Comparison of ENCODE assay signal across 1 cellular context in genomic region chr16:7420843-7421242, GRCh38.
TF ChIP-seq lines count a peak whose summit lies in the region.

No MANE protein-coding gene starts in this region.

TF ChIP-seq in neural cell, 6 proteins besides CTCF, POLR2A, EP300 and RAD21 (continued from another document):
- TF ChIP-seq REST (IDR thresholded peaks at IDR 0.05; ENCODE audit: borderline replicate concordance), result no peak
- TF ChIP-seq TAF1 (IDR thresholded peaks at IDR 0.05; ENCODE audit: low read depth), result no peak
- no peak for TF ChIP-seq MXI1 (conservative IDR thresholded peaks at IDR 0.05; ENCODE audit: poor library complexity, severe bottlenecking)
- no peak for TF ChIP-seq SMC3 (conservative IDR thresholded peaks at IDR 0.05; ENCODE audit: poor library complexity)
- TF ChIP-seq EZH2 (IDR thresholded peaks at IDR 0.05; ENCODE audit: borderline replicate concordance, insufficient read depth, low read length, poor library complexity, severe bottlenecking), result no peak
